In the genomic region with DNA sequence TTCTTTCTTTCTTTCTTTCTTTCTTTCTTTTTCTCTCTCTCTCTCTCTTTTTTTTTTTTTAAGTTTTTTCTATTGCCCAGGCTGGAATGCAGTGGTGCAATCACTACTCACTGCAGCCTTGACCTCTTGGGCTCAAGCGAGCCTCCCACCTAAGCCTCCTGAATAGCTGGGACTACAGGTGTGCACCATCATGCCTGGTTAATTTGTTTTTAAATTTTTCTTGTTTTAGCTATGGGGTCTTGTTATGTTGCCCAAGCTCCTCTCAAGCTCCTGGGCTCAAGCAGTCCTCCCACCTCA, we compare ENCODE assay signal across 29 cellular contexts.
"Had no signal": no experiment of that assay in that cellular context is flagged by ENCODE, and none has a peak within 500 bp of the region (broad histone marks: within the 10 kb centered on the region; RNA-seq: fewer than 3 reads in every experiment).

No MANE protein-coding gene starts in this region.

- H3K4me3 Mint-ChIP-seq: stimulated activated effector memory CD8-positive, alpha-beta T cell treated with anti-CD3 and anti-CD28 coated beads, Interleukin-12 subunit alpha, Interleukin-12 subunit beta, amount 100 ng/mL, for 72 hours; stimulated activated memory B cell treated with anti-CD40 and anti-IgM and Interleukin-4, amounts not matched to agents 10 μg/mL and 1 μg/mL and 100 μg/mL, for 72 hours; stimulated activated naive B cell treated with anti-CD40 and anti-IgM and Interleukin-4, amounts not matched to agents 10 μg/mL and 1 μg/mL and 100 μg/mL, for 72 hours; stimulated activated naive CD8-positive, alpha-beta T cell treated with anti-CD3 and anti-CD28 coated beads, Interleukin-15, amount 100 ng/mL, for 72 hours; stimulated activated naive CD8-positive, alpha-beta T cell treated with anti-CD3 and anti-CD28 coated beads, Interleukin-15, Interleukin-2, amounts not matched to agents 100 ng/mL and 50 ng/mL, for 24 hours; type B pancreatic cell had no signal

- H3K4me3 ChIP-seq: stomach, suprapubic skin, testis, thoracic aorta, thyroid gland, tibial artery, tibial nerve, transverse colon, upper lobe of left lung, upper lobe of right lung, uterus, vagina had no signal

- H3K4me1 ChIP-seq: stomach, suprapubic skin, testis, thyroid gland, tibial artery, tibial nerve, transverse colon, upper lobe of left lung, upper lobe of right lung, uterus, vagina had no signal

- H3K9me3 ChIP-seq: stomach, suprapubic skin, testis, thoracic aorta, thyroid gland, tibial artery, tibial nerve, transverse colon, upper lobe of left lung, upper lobe of right lung, uterus, vagina had no signal

- H3K36me3 ChIP-seq: stomach, suprapubic skin, thoracic aorta, thyroid gland, tibial artery, tibial nerve, transverse colon, upper lobe of left lung, upper lobe of right lung, uterus, vagina had no signal

- H3K4me1 Mint-ChIP-seq: stimulated activated effector memory CD8-positive, alpha-beta T cell treated with anti-CD3 and anti-CD28 coated beads, Interleukin-12 subunit alpha, Interleukin-12 subunit beta, amount 100 ng/mL, for 72 hours; stimulated activated memory B cell treated with anti-CD40 and anti-IgM and Interleukin-4, amounts not matched to agents 10 μg/mL and 1 μg/mL and 100 μg/mL, for 72 hours; stimulated activated naive B cell treated with anti-CD40 and anti-IgM and Interleukin-4, amounts not matched to agents 10 μg/mL and 1 μg/mL and 100 μg/mL, for 72 hours; stimulated activated naive CD8-positive, alpha-beta T cell treated with anti-CD3 and anti-CD28 coated beads, Interleukin-15, amount 100 ng/mL, for 72 hours had no signal

- DNase-seq: stimulated activated CD4-positive, alpha-beta T cell treated with anti-CD3 and anti-CD28 coated beads, Interleukin-2, amount 100 ng/mL, for 48 hours; stimulated activated CD4-positive, alpha-beta T cell treated with anti-CD3 and anti-CD28 coated beads, Interleukin-4, amount 100 ng/mL, for 1 hour; stimulated activated CD4-positive, alpha-beta T cell treated with anti-CD3 and anti-CD28 coated beads, Interleukin-4, amount 100 ng/mL, for 24 hours; stimulated activated CD4-positive, alpha-beta T cell treated with anti-CD3 and anti-CD28 coated beads, Interleukin-4, amount 100 ng/mL, for 4 hours; stimulated activated CD8-positive, alpha-beta memory T cell treated with anti-CD3 and anti-CD28 coated beads, Interleukin-4, amount 100 ng/mL, for 48 hours; stimulated activated naive B cell treated with anti-CD40 and anti-IgM and Interleukin-4, amounts not matched to agents 10 μg/mL and 1 μg/mL and 100 μg/mL, for 72 hours; stimulated activated naive CD4-positive, alpha-beta T cell; stimulated activated naive CD4-positive, alpha-beta T cell treated with Interleukin-2 at 50 U/mL for 16 hours; stimulated activated naive CD8-positive, alpha-beta T cell treated with anti-CD3 and anti-CD28 coated beads, Interleukin-15, amount 100 ng/mL, for 72 hours; stimulated activated naive CD8-positive, alpha-beta T cell treated with anti-CD3 and anti-CD28 coated beads, Interleukin-15, Interleukin-2, amounts not matched to agents 100 U/mL and 50 U/mL, for 24 hours; stomach; substantia nigra; testis; thyroid gland; tibial artery; transverse colon; trophoblast cell; upper lobe of left lung; upper lobe of right lung; uterus had no signal

- H3K9me3 Mint-ChIP-seq: stimulated activated effector memory CD8-positive, alpha-beta T cell treated with anti-CD3 and anti-CD28 coated beads, Interleukin-12 subunit alpha, Interleukin-12 subunit beta, amount 100 ng/mL, for 72 hours; stimulated activated memory B cell treated with anti-CD40 and anti-IgM and Interleukin-4, amounts not matched to agents 10 μg/mL and 1 μg/mL and 100 μg/mL, for 72 hours; stimulated activated naive B cell treated with anti-CD40 and anti-IgM and Interleukin-4, amounts not matched to agents 10 μg/mL and 1 μg/mL and 100 μg/mL, for 72 hours; stimulated activated naive CD8-positive, alpha-beta T cell treated with anti-CD3 and anti-CD28 coated beads, Interleukin-15, amount 100 ng/mL, for 72 hours; stimulated activated naive CD8-positive, alpha-beta T cell treated with anti-CD3 and anti-CD28 coated beads, Interleukin-15, Interleukin-2, amounts not matched to agents 100 ng/mL and 50 ng/mL, for 24 hours; type B pancreatic cell had no signal

- ATAC-seq: stimulated activated memory B cell treated with anti-CD40 and anti-IgM and Interleukin-4, amounts not matched to agents 10 μg/mL and 1 μg/mL and 100 μg/mL, for 72 hours; stimulated activated naive B cell treated with anti-CD40 and anti-IgM and Interleukin-4, amounts not matched to agents 10 μg/mL and 1 μg/mL and 100 μg/mL, for 72 hours; stimulated activated naive CD8-positive, alpha-beta T cell treated with anti-CD3 and anti-CD28 coated beads, Interleukin-15, amount 100 ng/mL, for 72 hours; stimulated activated naive CD8-positive, alpha-beta T cell treated with anti-CD3 and anti-CD28 coated beads, Interleukin-15, Interleukin-2, amounts not matched to agents 100 U/mL and 50 U/mL, for 24 hours had no signal

- FAIRE-seq: urothelium cell line had no signal

- H3K27me3 ChIP-seq: suprapubic skin, testis, thyroid gland, tibial artery, tibial nerve, transverse colon, upper lobe of left lung, upper lobe of right lung, uterus, vagina had no signal

- H3K36me3 Mint-ChIP-seq: stimulated activated effector memory CD8-positive, alpha-beta T cell treated with anti-CD3 and anti-CD28 coated beads, Interleukin-12 subunit alpha, Interleukin-12 subunit beta, amount 100 ng/mL, for 72 hours; stimulated activated memory B cell treated with anti-CD40 and anti-IgM and Interleukin-4, amounts not matched to agents 10 μg/mL and 1 μg/mL and 100 μg/mL, for 72 hours; stimulated activated naive B cell treated with anti-CD40 and anti-IgM and Interleukin-4, amounts not matched to agents 10 μg/mL and 1 μg/mL and 100 μg/mL, for 72 hours; type B pancreatic cell had no signal

- H3K27ac ChIP-seq: stomach, suprapubic skin, testis, thoracic aorta, thyroid gland, tibial artery, tibial nerve, transverse colon, upper lobe of left lung, upper lobe of right lung, uterus, vagina had no signal

- H3K27ac Mint-ChIP-seq: stimulated activated effector memory CD8-positive, alpha-beta T cell treated with anti-CD3 and anti-CD28 coated beads, Interleukin-12 subunit alpha, Interleukin-12 subunit beta, amount 100 ng/mL, for 72 hours; stimulated activated memory B cell treated with anti-CD40 and anti-IgM and Interleukin-4, amounts not matched to agents 10 μg/mL and 1 μg/mL and 100 μg/mL, for 72 hours; stimulated activated naive B cell treated with anti-CD40 and anti-IgM and Interleukin-4, amounts not matched to agents 10 μg/mL and 1 μg/mL and 100 μg/mL, for 72 hours; stimulated activated naive CD8-positive, alpha-beta T cell treated with anti-CD3 and anti-CD28 coated beads, Interleukin-15, Interleukin-2, amounts not matched to agents 100 ng/mL and 50 ng/mL, for 24 hours; type B pancreatic cell had no signal

- H3K27me3 Mint-ChIP-seq: stimulated activated naive CD8-positive, alpha-beta T cell treated with anti-CD3 and anti-CD28 coated beads, Interleukin-15, amount 100 ng/mL, for 72 hours; type B pancreatic cell had no signal
